Comparison of ENCODE assay signal across 25 cellular contexts in the genomic region with DNA sequence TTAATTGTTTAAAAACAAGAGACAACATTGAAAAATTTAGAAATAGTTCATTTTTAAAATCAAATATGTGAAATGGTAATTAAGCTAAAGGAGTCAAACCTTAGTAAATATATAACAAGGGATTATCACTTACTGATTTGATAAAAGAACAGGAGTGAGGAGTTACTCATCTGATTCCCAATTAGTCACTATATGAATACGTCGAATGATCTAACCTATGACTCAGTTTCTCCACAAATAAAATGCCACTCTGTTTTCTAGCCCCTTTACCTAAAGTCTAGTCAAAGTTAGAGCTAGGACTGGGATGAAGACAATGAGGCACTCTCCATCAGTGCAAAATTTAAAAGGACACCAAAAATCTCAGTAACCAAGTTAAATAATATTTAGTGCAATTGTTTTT.
"Had no signal": no experiment of that assay in that cellular context is flagged by ENCODE, and none has a peak within 500 bp of the region (broad histone marks: within the 10 kb centered on the region; RNA-seq: fewer than 3 reads in every experiment).

No MANE protein-coding gene starts in this region.

- H3K9me3 Mint-ChIP-seq: activated naive CD8-positive, alpha-beta T cell treated with anti-CD3 and anti-CD28 coated beads, Interleukin-2, amount 50 U/mL, for 24 hours; activated T-cell treated with anti-CD3 and anti-CD28 coated beads, Interleukin-2, amount 50 U/mL, for 4 hours had no signal

- H3K27ac ChIP-seq: ascending aorta, KMS-11, Peyer's patch had no signal

- H3K27me3 ChIP-seq: ascending aorta, Peyer's patch had no signal

- H3K4me3 Mint-ChIP-seq: activated CD8-positive, alpha-beta T cell treated with anti-CD3 and anti-CD28 coated beads, Interleukin-2, amount 10 ng/mL, durations not matched to agents 7 days and 5 days; activated naive CD8-positive, alpha-beta T cell treated with anti-CD3 and anti-CD28 coated beads, Interleukin-2, amount 50 U/mL, for 24 hours; activated T-cell treated with anti-CD3 and anti-CD28 coated beads, Interleukin-2, amount 50 U/mL, for 4 hours; brain; T-helper 1 cell treated with Interleukin-12 subunit alpha and Interleukin-12 subunit beta and Interleukin-4 antibody, amounts not matched to agents 30 μg/mL and 1 μg/mL, for 36 hours; WTC11 had no signal

- H3K4me1 ChIP-seq: ascending aorta, Peyer's patch had no signal

- DNase-seq: activated CD4-positive, alpha-beta T cell treated with anti-CD3 and anti-CD28 coated beads for 48 hours; activated CD4-positive, alpha-beta T cell treated with anti-CD3 and anti-CD28 coated beads, Interleukin-2, amount 50 U/mL, for 4 hours; activated CD4-positive, CD25-positive, alpha-beta regulatory T cell treated with anti-CD3 and anti-CD28 coated beads, Interleukin-2, amount 50 U/mL, for 72 hours; activated CD8-positive, alpha-beta T cell treated with anti-CD3 and anti-CD28 coated beads, Interleukin-2, amount 10 ng/mL, durations not matched to agents 7 days and 5 days; activated effector memory CD4-positive, alpha-beta T cell treated with anti-CD3 and anti-CD28 coated beads, Interleukin-2, amount 50 U/mL, for 16 hours; activated naive CD4-positive, alpha-beta T cell treated with Interleukin-2 at 50 U/mL for 16 hours; activated naive CD8-positive, alpha-beta T cell treated with anti-CD3 and anti-CD28 coated beads, Interleukin-2, amount 50 U/mL, for 24 hours; activated T-cell treated with anti-CD3 and anti-CD28 coated beads, Interleukin-2, amount 50 U/mL, for 4 hours; amniotic stem cell; MM.1S; NCI-H1105; NCI-H1436 treated with DMSO at 0.1 percent for 48 hours; NCI-H187; NCI-H2081; NCI-H510A treated with DMSO at 0.1 percent for 48 hours; NCI-H69; NK-92 treated with Interleukin-12 subunit alpha and Interleukin-12 subunit beta, amount 100 ng/mL, for 24 hours; Peyer's patch; SHP77 treated with DMSO at 0.1 percent for 48 hours had no signal

- H3K4me1 Mint-ChIP-seq: activated naive CD8-positive, alpha-beta T cell treated with anti-CD3 and anti-CD28 coated beads, Interleukin-2, amount 50 U/mL, for 24 hours; WTC11 had no signal

- H3K9me3 ChIP-seq: ascending aorta, Peyer's patch had no signal

- H3K36me3 ChIP-seq: ascending aorta, Peyer's patch had no signal

- H3K4me2 ChIP-seq: KMS-11 had no signal

- H3K36me3 Mint-ChIP-seq: activated naive CD4-positive, alpha-beta T cell treated with anti-CD3 and anti-CD28 coated beads, Interleukin-2, amount 50 U/mL, for 72 hours; brain had no signal

- H3K4me3 ChIP-seq: ascending aorta, Peyer's patch had no signal

- H3K27me3 Mint-ChIP-seq: activated naive CD8-positive, alpha-beta T cell treated with anti-CD3 and anti-CD28 coated beads, Interleukin-2, amount 50 U/mL, for 24 hours had no signal

- H3K27ac Mint-ChIP-seq: activated CD8-positive, alpha-beta T cell treated with anti-CD3 and anti-CD28 coated beads, Interleukin-2, amount 10 ng/mL, durations not matched to agents 7 days and 5 days; activated naive CD4-positive, alpha-beta T cell treated with anti-CD3 and anti-CD28 coated beads, Interleukin-2, amount 50 U/mL, for 72 hours; activated naive CD8-positive, alpha-beta T cell treated with anti-CD3 and anti-CD28 coated beads, Interleukin-2, amount 50 U/mL, for 24 hours; brain; T-helper 1 cell treated with Interleukin-12 subunit alpha and Interleukin-12 subunit beta and Interleukin-4 antibody, amounts not matched to agents 30 μg/mL and 1 μg/mL, for 36 hours; WTC11 had no signal
